In the genomic region with DNA sequence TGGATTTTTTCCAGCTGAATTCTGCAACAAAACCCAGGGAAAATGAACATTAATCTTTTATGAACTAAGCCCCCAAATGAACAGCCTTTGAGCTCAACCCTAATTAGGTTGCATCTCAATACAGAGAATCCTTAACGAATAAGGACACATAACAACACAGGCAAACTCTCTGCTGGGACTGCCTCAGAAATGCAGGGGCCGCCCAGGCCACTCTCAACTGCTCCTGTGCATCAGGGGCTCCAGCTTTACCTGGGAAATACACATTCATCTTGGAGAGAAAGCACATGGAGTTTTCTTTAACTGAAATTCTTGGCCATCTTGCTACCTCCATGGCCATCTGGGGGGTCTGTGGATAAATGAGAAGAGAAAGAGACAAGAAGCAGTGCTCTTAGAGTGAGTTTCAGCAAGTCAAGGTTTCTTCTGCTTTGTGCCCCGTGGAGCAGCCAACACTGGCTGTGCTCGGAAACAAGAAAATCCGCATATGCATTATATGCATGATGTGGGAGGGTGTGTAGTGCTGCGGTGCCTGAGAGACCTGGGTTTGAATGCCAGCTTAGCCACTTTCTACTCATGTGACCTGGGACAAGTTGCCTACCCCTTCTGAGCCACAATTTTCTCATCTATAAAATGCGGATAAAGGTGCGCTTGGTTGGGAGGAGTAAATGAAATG, we compare ENCODE assay signal across 23 cellular contexts.
"Had no signal": no experiment of that assay in that cellular context is flagged by ENCODE, and none has a peak within 500 bp of the region (broad histone marks: within the 10 kb centered on the region; RNA-seq: fewer than 3 reads in every experiment).

No MANE protein-coding gene starts in this region.

- H3K27me3 ChIP-seq: SJCRH30 had no signal

- H3K9ac ChIP-seq: KMS-11 had no signal

- H3K9me3 ChIP-seq: SJCRH30 had no signal

- H3K4me3 ChIP-seq: K562, SJCRH30 had no signal

- DNase-seq: Kasumi-1; MM.1S; NCI-H1092 treated with DMSO at 0.1 percent for 48 hours; NCI-H1436; NCI-H187; NCI-H2029; NCI-H2081 treated with DMSO at 0.1 percent for 48 hours; NCI-H2171; NCI-H226; NCI-H446 treated with DMSO at 0.1 percent for 48 hours; NCI-H510A treated with DMSO at 0.1 percent for 48 hours; NCI-H69; NCI-H774; NK-92 treated with Interleukin-12 subunit alpha and Interleukin-12 subunit beta, amount 100 ng/mL, for 24 hours; PC-3; SHP77 treated with DMSO at 0.1 percent for 48 hours; SJCRH30 had no signal

- H3K4me2 ChIP-seq: KMS-11 had no signal

- H3K36me3 Mint-ChIP-seq: IgD-negative memory B cell had no signal

- H3K36me3 ChIP-seq: SJCRH30 had no signal

- H3K27ac ChIP-seq: KMS-11, SJCRH30 had no signal

- H3K4me1 ChIP-seq: SJCRH30 had no signal

- ATAC-seq: K562, Panc1, PC-3, Right ventricle myocardium inferior, SK-N-SH treated with all-trans-retinoic acid at 6 μM for 48 hours had no signal

- H3K4me3 Mint-ChIP-seq: IgD-negative memory B cell had no signal

- H3K27ac Mint-ChIP-seq: IgD-negative memory B cell had no signal
